ENCODE assay signal across 9 cellular contexts in the genomic region with DNA sequence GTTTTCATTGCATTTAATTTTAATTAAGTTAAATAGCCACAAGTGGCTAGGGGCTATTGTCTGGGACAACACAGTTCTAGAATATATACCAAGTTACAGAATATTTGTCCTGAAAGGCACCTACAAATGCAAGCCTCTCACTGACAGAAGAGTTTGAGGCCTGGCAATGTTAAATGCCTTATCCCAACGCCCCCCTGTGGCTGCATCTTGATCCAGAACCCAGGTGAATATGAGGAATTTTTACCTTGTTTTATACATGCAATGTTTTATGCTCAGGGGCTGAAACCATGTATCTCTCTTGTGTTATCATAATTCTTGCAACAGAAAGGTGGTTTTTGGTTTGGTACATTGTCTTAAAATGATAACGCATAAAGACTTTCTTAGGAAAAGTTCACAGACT.
A peak's percentile ranks its signal among the peaks of the same experiment; 100 is the strongest.
DNase-seq lines count a peak whose midpoint lies in the region; ATAC-seq and TF ChIP-seq lines count a peak whose summit lies in the region.
"Had no signal": no experiment of that assay in that cellular context is flagged by ENCODE, and none has a peak within 500 bp of the region (broad histone marks: within the 10 kb centered on the region; RNA-seq: fewer than 3 reads in every experiment).

No MANE protein-coding gene starts in this region.

- no peak overlapping the region for H3K4me3 ChIP-seq in NB4 (ENCODE audit: low read depth, low read length)
- H3K4me3 ChIP-seq in epithelial cell of esophagus (ENCODE audit: low read length), result no peak overlapping the region
- H3K4me3 ChIP-seq: adrenal gland had no signal

- peak; percentile 31 for TF ChIP-seq CTCF in NB4 (IDR thresholded peaks at IDR 0.05; ENCODE audit: low read depth, low read length)
- peak; percentile 48 for TF ChIP-seq CTCF in epithelial cell of esophagus (IDR thresholded peaks at IDR 0.05; ENCODE audit: insufficient read depth, low read depth, low read length, missing control alignments)

- DNase-seq in activated naive CD4-positive, alpha-beta T cell treated with Interleukin-2 at 50 U/mL for 16 hours, result peak; percentile 8
- no peak for DNase-seq in activated naive CD4-positive, alpha-beta T cell treated with anti-CD3 and anti-CD28 coated beads, Interleukin-2, amount 50 U/mL, for 72 hours (ENCODE audit: low spot score in 2 of 2)
- DNase-seq in NB4 (ENCODE audit: low read depth) (peak; percentile 16), epithelial cell of esophagus (ENCODE audit: low read depth) (peak; percentile 47), NCI-H2081 treated with DMSO at 0.1 percent for 48 hours (lab: John Stamatoyannopoulos, UW) (no peak)
- peak; percentile 2 for DNase-seq in stimulated activated CD8-positive, alpha-beta memory T cell treated with anti-CD3 and anti-CD28 coated beads, Interleukin-7, amount 100 ng/mL, for 24 hours (ENCODE audit: low read depth)

- H3K9me3 Mint-ChIP-seq in activated naive CD4-positive, alpha-beta T cell treated with anti-CD3 and anti-CD28 coated beads, Interleukin-2, amount 50 U/mL, for 72 hours, result no peaks in the 10 kb centered on the region

- H3K36me3 Mint-ChIP-seq in activated naive CD4-positive, alpha-beta T cell treated with anti-CD3 and anti-CD28 coated beads, Interleukin-2, amount 50 U/mL, for 72 hours, result no peaks in the 10 kb centered on the region

- no peak for ATAC-seq in activated naive CD4-positive, alpha-beta T cell treated with anti-CD3 and anti-CD28 coated beads, Interleukin-2, amount 50 U/mL, for 72 hours
- ATAC-seq in HG02852 (IDR thresholded peaks at IDR 0.05; ENCODE audit: unreplicated experiment) (no peak), GM21528 (IDR thresholded peaks at IDR 0.05; ENCODE audit: low FRiP score, unreplicated experiment) (no peak)

- no peak for TF ChIP-seq POLR2A in NB4 (IDR thresholded peaks at IDR 0.05; ENCODE audit: extremely low read depth, insufficient read length)

- H3K27ac Mint-ChIP-seq in activated naive CD4-positive, alpha-beta T cell treated with anti-CD3 and anti-CD28 coated beads, Interleukin-2, amount 50 U/mL, for 72 hours, result no peak overlapping the region

Comparison
In these comparisons a context has a peak if more than half of its experiments do, and no peak if none do; other contexts are left out.
1. DNase-seq: peak in activated naive CD4-positive, alpha-beta T cell treated with Interleukin-2 at 50 U/mL for 16 hours (single experiment), NB4 (single experiment), epithelial cell of esophagus (single experiment) and stimulated activated CD8-positive, alpha-beta memory T cell treated with anti-CD3 and anti-CD28 coated beads, Interleukin-7, amount 100 ng/mL, for 24 hours (single experiment); none in activated naive CD4-positive, alpha-beta T cell treated with anti-CD3 and anti-CD28 coated beads, Interleukin-2, amount 50 U/mL, for 72 hours (0 of 2) and NCI-H2081 treated with DMSO at 0.1 percent for 48 hours (single experiment).